In the genomic region with DNA sequence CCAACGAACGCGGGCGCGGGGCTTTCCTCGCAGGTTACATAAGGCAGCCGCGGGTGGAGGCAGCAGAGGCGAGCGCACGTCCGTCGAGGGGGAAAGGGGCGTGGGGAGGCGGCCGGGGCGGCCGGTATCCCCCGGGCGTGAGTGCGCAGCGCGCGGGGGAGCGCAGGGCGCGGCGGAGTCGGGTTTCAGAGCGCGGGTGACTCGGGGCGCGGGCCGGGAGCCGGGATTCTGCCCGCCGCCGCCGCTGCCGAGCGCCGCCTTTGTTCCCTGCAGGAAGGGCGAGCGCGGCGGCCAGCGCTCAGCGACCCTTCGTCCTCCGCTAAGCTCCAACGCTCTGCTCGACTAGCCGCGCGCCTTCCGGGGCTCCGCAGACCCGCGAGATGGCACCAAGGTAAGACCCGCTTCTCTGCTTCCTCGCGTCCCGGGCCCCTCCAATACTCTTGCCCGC, we compare ENCODE assay signal across 8 cellular contexts. TPM values are rescaled to one million over a fixed set of nuclear protein-coding genes. Genes with fewer than 3 reads are reported as not detected.
DNase-seq lines count a peak whose midpoint lies in the region; ATAC-seq, FAIRE-seq and TF ChIP-seq lines count a peak whose summit lies in the region.

A gene (plus strand): TSS at position 226 of the 448 bp plus-strand sequence. CDS start 155 bp downstream, at position 381.

- H3K9me1 ChIP-seq in K562 (ENCODE audit: control insufficient read depth, insufficient read depth, low read length) = no peaks in the 10 kb centered on the region

- TF ChIP-seq EP300 in K562 (IDR thresholded peaks at IDR 0.05; ENCODE audit: low read length) = no peak

- H3K4me1 ChIP-seq in K562 (replicated peaks in 1 of 2; ENCODE audit: control insufficient read depth in 2 of 2, insufficient read depth in 2 of 2, low read length in 2 of 2) = peaks cover 13 to 21% of the 10 kb centered on the region in 2 experiments
- H3K4me1 ChIP-seq in testis = peaks cover 4% of the 10 kb centered on the region

- H3K36me3 ChIP-seq in K562 (ENCODE audit: control insufficient read depth, insufficient read depth, low read length) (no peaks in the 10 kb centered on the region), testis (ENCODE audit: low read depth, missing control alignments) (no peaks in the 10 kb centered on the region)

- H3K27ac Mint-ChIP-seq in activated CD4-positive, alpha-beta T cell treated with anti-CD3 and anti-CD28 coated beads for 36 hours = no peak within 1 kb of the TSS

- H3K9me3 ChIP-seq in K562 (replicated peaks; ENCODE audit: control insufficient read depth, insufficient read depth, low read depth, low read length) = no peaks in the 10 kb centered on the region
- no peaks in the 10 kb centered on the region for H3K9me3 ChIP-seq in testis

- TF ChIP-seq CTCF in K562 (IDR thresholded peaks at IDR 0.05 in 2 of 3, conservative IDR thresholded peaks at IDR 0.05 in 1 of 3; ENCODE audit: insufficient read depth in 2 of 3, low read depth in 1 of 3, low read length in 3 of 3) (no peak), lower leg skin (IDR thresholded peaks at IDR 0.05) (no peak), testis (IDR thresholded peaks at IDR 0.05) (no peak)

- WGBS in K562 (ENCODE audit: insufficient coverage, low coverage, missing lambda C conversion rate) = under 1% methylated on average over 47 of the region's 65 CpGs
- 1 to 3% methylated on average over 15 to 25 of the region's 65 CpGs for WGBS in lower leg skin, 2 donors
- WGBS in testis, 2 donors = 0 to 1% methylated on average over 27 to 53 of the region's 65 CpGs

- intact Hi-C loops in activated CD4-positive, alpha-beta T cell treated with anti-CD3 and anti-CD28 coated beads for 36 hours (cut with DNase I, micrococcal nuclease) = no loop called here
- intact Hi-C loops in K562 (cut with micrococcal nuclease) (no loop called here), lower leg skin (cut with DNase I; ENCODE audit: low total_unique reads) (no loop called here), testis (cut with DNase I; ENCODE audit: low total_unique reads) (no loop called here)

- in situ Hi-C loops in K562 (cut with MboI) = no loop called here

- TF ChIP-seq POLR2A in K562 (conservative IDR thresholded peaks at IDR 0.05) = no peak
- TF ChIP-seq POLR2A in lower leg skin (IDR thresholded peaks at IDR 0.05) = no peak
- TF ChIP-seq POLR2A in testis (IDR thresholded peaks at IDR 0.05) = no peak

- POLR2A ChIA-PET in activated CD4-positive, alpha-beta T cell treated with anti-CD3 and anti-CD28 coated beads for 36 hours (lab: Charles Lee) = no interaction called here
- POLR2A ChIA-PET in K562 (lab: Yijun Ruan, JAX) = interaction anchor here (4.8 kb wide), 1 partner anchor 12 kb away, joined by 21 read pairs; no protein-coding TSS in a partner anchor

- CTCF ChIA-PET in activated CD4-positive, alpha-beta T cell treated with anti-CD3 and anti-CD28 coated beads for 36 hours (lab: Charles Lee) = interaction anchor here (0.6 kb wide), 1 partner anchor 30 kb away, joined by 3 read pairs; no protein-coding TSS in a partner anchor
- CTCF ChIA-PET in K562 (lab: Yijun Ruan, JAX; ENCODE audit: low intra/inter-chr PET ratio) = no interaction called here

- no peak for DNase-seq in activated CD4-positive, alpha-beta T cell treated with anti-CD3 and anti-CD28 coated beads for 36 hours
- no peak for DNase-seq in activated CD4-positive, alpha-beta T cell treated with anti-CD3 and anti-CD28 coated beads for 4 hours
- DNase-seq in K562 (ENCODE audit: extremely low read depth in 1 of 4, low spot score in 3 of 4) (peak; percentile 63 to 86 (median 76)), lower leg skin (ENCODE audit: low spot score in 2 of 2) (peak in 1 of 2 donors; percentile 81), testis (no peak)
- DNase-seq in central memory CD4-positive, alpha-beta T cell = no peak

- ATAC-seq in activated CD4-positive, alpha-beta T cell treated with anti-CD3 and anti-CD28 coated beads for 36 hours = no peak
- ATAC-seq in K562 (peak; percentile 91), HG02571 (IDR thresholded peaks at IDR 0.05; ENCODE audit: unreplicated experiment) (no peak), HG03196 (IDR thresholded peaks at IDR 0.05; ENCODE audit: unreplicated experiment) (no peak)

- H3K27ac ChIP-seq in K562 (ENCODE audit: extremely low read depth, low read depth, low read length) = no peak within 1 kb of the TSS
- H3K27ac ChIP-seq in testis = peak within 1 kb of the TSS; percentile 52 to 84

- peak within 1 kb of the TSS; percentile 65 for H2AFZ ChIP-seq in K562 (ENCODE audit: low read depth, low read length)

- H4K20me1 ChIP-seq in K562 (replicated peaks; ENCODE audit: control insufficient read depth, insufficient read depth, low read length) = no peaks in the 10 kb centered on the region

- peak within 1 kb of the TSS; percentile 46 for H3K4me3 Mint-ChIP-seq in activated CD4-positive, alpha-beta T cell treated with anti-CD3 and anti-CD28 coated beads for 36 hours

- no TSS peak for BruUV-seq in K562 (replicated peaks; lab: Mats Ljungman, UMichigan)

- no peaks in the 10 kb centered on the region for H3K36me3 Mint-ChIP-seq in activated CD4-positive, alpha-beta T cell treated with anti-CD3 and anti-CD28 coated beads for 36 hours (ENCODE audit: low read depth)

- H3K79me2 ChIP-seq in K562 (ENCODE audit: control insufficient read depth, insufficient read depth, low read length) = no peaks in the 10 kb centered on the region

- H3K4me2 ChIP-seq in K562 (ENCODE audit: insufficient read depth, low read length) = peak within 1 kb of the TSS; percentile 73

- peaks cover 6% of the 10 kb centered on the region for H3K4me1 Mint-ChIP-seq in activated CD4-positive, alpha-beta T cell treated with anti-CD3 and anti-CD28 coated beads for 36 hours

- TF ChIP-seq RAD21 in K562 (CRISPR knock-in tag; conservative IDR thresholded peaks at IDR 0.05 in 1 of 2, IDR thresholded peaks at IDR 0.05 in 1 of 2) = peak in 1 of 2 experiments; percentile 20; a peak in 2 of 4 replicates

- H3K27me3 Mint-ChIP-seq in activated CD4-positive, alpha-beta T cell treated with anti-CD3 and anti-CD28 coated beads for 36 hours = peaks cover 55% of the 10 kb centered on the region

- no peaks in the 10 kb centered on the region for H3K9me3 Mint-ChIP-seq in activated CD4-positive, alpha-beta T cell treated with anti-CD3 and anti-CD28 coated beads for 36 hours (ENCODE audit: low read depth)

- H3K27me3 ChIP-seq in K562 (ENCODE audit: control insufficient read depth in 2 of 2, insufficient read depth in 2 of 2, low read length in 2 of 2) (peaks cover 0 to 17% of the 10 kb centered on the region in 2 experiments; a peak in 3 of 5 replicates), testis (no peaks in the 10 kb centered on the region)

- peak within 1 kb of the TSS in 1 of 2 experiments; percentile 88; a peak in 2 of 4 replicates for H3K9ac ChIP-seq in K562 (ENCODE audit: insufficient read depth in 1 of 2, low read depth in 2 of 2, low read length in 2 of 2)

- no peak for FAIRE-seq in K562 (lab: Jason Lieb, UNC)

- H3K4me3 ChIP-seq in K562 = peak within 1 kb of the TSS; percentile 38
- H3K4me3 ChIP-seq in lower leg skin (ENCODE audit: low read depth, poor library complexity, severe bottlenecking) = peak within 1 kb of the TSS; percentile 32
- H3K4me3 ChIP-seq in testis = peak within 1 kb of the TSS; percentile 61 to 65

TF ChIP-seq in K562, 482 proteins besides CTCF, POLR2A, EP300 and RAD21 (continues in another document):
- TF ChIP-seq HMGN3 (IDR thresholded peaks at IDR 0.05; ENCODE audit: borderline replicate concordance, extremely low read depth, insufficient read length, low read depth, low read length) (peak; percentile 76), NFIC (IDR thresholded peaks at IDR 0.05) (no peak), RB1 (IDR thresholded peaks at IDR 0.05; ENCODE audit: low read depth) (peak; percentile 63; the same call in 1 of the 2 replicates), L3MBTL2 (IDR thresholded peaks at IDR 0.05) (peak; percentile 84), TEAD2 (tag; IDR thresholded peaks at IDR 0.05) (no peak), CXXC5 (CRISPR knock-in tag; IDR thresholded peaks at IDR 0.05) (peak; percentile 82), ESRRA (IDR thresholded peaks at IDR 0.05; ENCODE audit: borderline replicate concordance, low read depth) (0 out of 2 replicates have a peak, but pooled peaks have one; percentile 20), EGR1 (conservative IDR thresholded peaks at IDR 0.05) (peak; percentile 33), GATA2 (CRISPR knock-in tag; IDR thresholded peaks at IDR 0.05) (no peak)
- TF ChIP-seq, protein P1, sequence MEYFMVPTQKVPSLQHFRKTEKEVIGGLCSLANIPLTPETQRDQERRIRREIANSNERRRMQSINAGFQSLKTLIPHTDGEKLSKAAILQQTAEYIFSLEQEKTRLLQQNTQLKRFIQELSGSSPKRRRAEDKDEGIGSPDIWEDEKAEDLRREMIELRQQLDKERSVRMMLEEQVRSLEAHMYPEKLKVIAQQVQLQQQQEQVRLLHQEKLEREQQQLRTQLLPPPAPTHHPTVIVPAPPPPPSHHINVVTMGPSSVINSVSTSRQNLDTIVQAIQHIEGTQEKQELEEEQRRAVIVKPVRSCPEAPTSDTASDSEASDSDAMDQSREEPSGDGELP (CRISPR knock-in tag; IDR thresholded peaks at IDR 0.05; ENCODE audit: borderline replicate concordance) = no peak

RNA-seq across cellular contexts. Expression of the gene that starts here (rescaled TPM):
- total RNA-seq in activated CD4-positive, alpha-beta T cell treated with anti-CD3 and anti-CD28 coated beads for 36 hours = not detected
- total RNA-seq in K562 (2011; cell fraction: chromatin; rRNA removed; ENCODE audit: low replicate concordance) = 5.0 and 10.1 TPM in 2 replicates
- 5.9 and 9.3 TPM in 2 replicates for total RNA-seq in K562 (2011; cell fraction: nucleolus; rRNA removed)
- total RNA-seq in K562 (2011; cell fraction: nucleoplasm; rRNA removed) = 6.6 and 7.6 TPM in 2 replicates
- total RNA-seq in K562 (2014; rRNA removed) = 3.5 and 3.9 TPM in 2 replicates
- total RNA-seq in K562 (2014; rRNA removed; fragmentation: Illumina TruSeq; extraction: Trizol) = 2.0 and 2.3 TPM in 2 replicates
- total RNA-seq in K562 (2015; rRNA removed; fragmentation: Illumina TruSeq; extraction: Trizol) = 3.0 and 3.2 TPM in 2 replicates
- 4.9 and 5.1 TPM in 2 replicates for total RNA-seq in K562 (2021)
- polyA plus RNA-seq in K562 (2011; rRNA removed) = 0.72 and 1.7 TPM in 2 replicates
- 0.96 and 2.9 TPM in 2 replicates for polyA plus RNA-seq in K562 (2011; cell fraction: cytosol; rRNA removed)
- polyA plus RNA-seq in K562 (2011; cell fraction: nucleus; rRNA removed) = 1.2 and 2.8 TPM in 2 replicates
- 5.8 and 27.6 TPM in 2 replicates for polyA plus RNA-seq in K562 (2012)
- 3.2 TPM in 2 replicates for polyA plus RNA-seq in K562 (2014; fragmentation: Illumina TruSeq; extraction: Trizol)
- polyA plus RNA-seq in K562 (2014; fragmentation: Nextera tagmentation; extraction: Ambion mirVana) = under 1 TPM; 0.46 to 0.68 TPM
- polyA plus RNA-seq in K562 (2014; rRNA removed) = 2.6 TPM in 2 replicates
- 0.87 and 2.1 TPM in 2 replicates for polyA minus RNA-seq in K562 (2011; rRNA and poly(A)+ RNA removed)
- polyA minus RNA-seq in K562 (2011; cell fraction: cytosol; rRNA and poly(A)+ RNA removed) = 2.7 and 5.7 TPM in 2 replicates
- 1.1 and 1.5 TPM in 2 replicates for polyA minus RNA-seq in K562 (2011; cell fraction: nucleus; rRNA and poly(A)+ RNA removed)
- 10 to 100 TPM in 1 of 4 donors, 1 to 10 TPM in 3; 2.3 to 14.1 (median 8.3) TPM for total RNA-seq in lower leg skin
- 10 to 100 TPM; 37.2 to 55.5 TPM for total RNA-seq in testis
- polyA plus RNA-seq in testis (ENCODE audit: insufficient read depth, low read depth, low replicate concordance) = 49.4 TPM

Comparison
In these comparisons a context has a peak if more than half of its experiments do, and no peak if none do; other contexts are left out.
1. DNase-seq: peak in K562 (4 of 4); none in activated CD4-positive, alpha-beta T cell treated with anti-CD3 and anti-CD28 coated beads for 36 hours (single experiment), activated CD4-positive, alpha-beta T cell treated with anti-CD3 and anti-CD28 coated beads for 4 hours (0 of 2), testis (single experiment) and central memory CD4-positive, alpha-beta T cell (single experiment).
2. Peak in every context shown above with its lines, with median percentiles within 50 percentile points of each other: H3K4me3 ChIP-seq.